Comparison of ENCODE assay signal across 10 cellular contexts in genomic region chr1:85884372-85885035, GRCh38.
DNase-seq lines count a peak whose midpoint lies in the region; ATAC-seq and TF ChIP-seq lines count a peak whose summit lies in the region.
"Had no signal": no experiment of that assay in that cellular context is flagged by ENCODE, and none has a peak within 500 bp of the region (broad histone marks: within the 10 kb centered on the region; RNA-seq: fewer than 3 reads in every experiment).

No MANE protein-coding gene starts in this region.

- TF ChIP-seq POLR2A in gastrocnemius medialis (IDR thresholded peaks at IDR 0.05): no peak

- in situ Hi-C loops in gastrocnemius medialis (cut with MboI; ENCODE audit: low sequenced_read_pairs in 4 of 4): loop anchor here in 1 of 4 donors (25.0 kb wide), 1 partner anchor 572 kb away; no protein-coding TSS in a partner anchor

- H3K9me3 Mint-ChIP-seq in neural crest cell: peaks cover 3% of the 10 kb centered on the region

- intact Hi-C loops in colonic mucosa (cut with DNase I): no loop called here
- intact Hi-C loops in gastrocnemius medialis (cut with DNase I; ENCODE audit: low total_unique reads): no loop called here

- TF ChIP-seq CTCF in colonic mucosa (IDR thresholded peaks at IDR 0.05) (peak; percentile 38), neural crest cell (conservative IDR thresholded peaks at IDR 0.05) (peak; percentile 67), gastrocnemius medialis (IDR thresholded peaks at IDR 0.05 in 4 of 5, conservative IDR thresholded peaks at IDR 0.05 in 1 of 5) (peak in 2 of 5 experiments; percentile 19 to 30)

- H3K4me1 ChIP-seq in colonic mucosa (no peaks in the 10 kb centered on the region), gastrocnemius medialis (no peaks in the 10 kb centered on the region)

- H3K4me3 ChIP-seq in colonic mucosa (no peak overlapping the region), gastrocnemius medialis (no peak overlapping the region)

- H3K9ac ChIP-seq in colonic mucosa (ENCODE audit: low read depth in 2 of 2, low read length in 2 of 2): no peak overlapping the region

- peaks cover 4% of the 10 kb centered on the region for H3K27me3 Mint-ChIP-seq in neural crest cell (ENCODE audit: low read depth)

- H3K27ac Mint-ChIP-seq in neural crest cell (ENCODE audit: unreplicated experiment): no peak overlapping the region

- no peaks in the 10 kb centered on the region for H3K36me3 ChIP-seq in colonic mucosa
- H3K36me3 ChIP-seq in gastrocnemius medialis: no peaks in the 10 kb centered on the region

- H3K4me1 Mint-ChIP-seq in neural crest cell: no peaks in the 10 kb centered on the region

- H3K9me3 ChIP-seq in colonic mucosa (no peaks in the 10 kb centered on the region), gastrocnemius medialis (no peaks in the 10 kb centered on the region)

- H3K4me3 Mint-ChIP-seq in neural crest cell: no peak overlapping the region

- ATAC-seq in gastrocnemius medialis (no peak), GM21515 (IDR thresholded peaks at IDR 0.05; ENCODE audit: unreplicated experiment) (no peak), GM18498 (IDR thresholded peaks at IDR 0.05; ENCODE audit: unreplicated experiment) (no peak)

- no peaks in the 10 kb centered on the region for H3K27me3 ChIP-seq in colonic mucosa
- H3K27me3 ChIP-seq in gastrocnemius medialis: no peaks in the 10 kb centered on the region

- no peaks in the 10 kb centered on the region for H3K36me3 Mint-ChIP-seq in neural crest cell (ENCODE audit: low read depth)

- DNase-seq in ELF-1 (ENCODE audit: low read depth, low spot score): peak; percentile 6
- DNase-seq in NAMALWA (ENCODE audit: low spot score): peak; percentile 5
- DNase-seq in colonic mucosa: no peak
- DNase-seq in neural crest cell (ENCODE audit: low read depth, low spot score): no peak
- no peak for DNase-seq in gastrocnemius medialis
- DNase-seq in RPMI8226: no peak
- DNase-seq: effector CD4-positive, alpha-beta T cell; Right ventricle myocardium superior had no signal

- H3K27ac ChIP-seq in colonic mucosa (no peak overlapping the region), gastrocnemius medialis (no peak overlapping the region)

Comparison
In these comparisons a context has a peak if more than half of its experiments do, and no peak if none do; other contexts are left out.
1. DNase-seq: peak in ELF-1 (single experiment) and NAMALWA (single experiment); none in colonic mucosa (single experiment), neural crest cell (single experiment), gastrocnemius medialis (0 of 2) and RPMI8226 (single experiment).